Comparison of ENCODE assay signal across 8 cellular contexts in genomic region chr2:44479127-44479887, GRCh38.
DNase-seq lines count a peak whose midpoint lies in the region; ATAC-seq, FAIRE-seq and TF ChIP-seq lines count a peak whose summit lies in the region.

No MANE protein-coding gene starts in this region.

- dilution Hi-C loops in keratinocyte (cut with MboI; ENCODE audit: extremely low pct_ligation_motif_present, low sequenced_read_pairs): loop anchor here (25.0 kb wide), 1 partner anchor 483 kb away; no protein-coding TSS in a partner anchor

- no peaks in the 10 kb centered on the region for H3K4me1 ChIP-seq in keratinocyte (ENCODE audit: control insufficient read depth, extremely low read depth, insufficient read depth, low read length)

- FAIRE-seq in keratinocyte (lab: Jason Lieb, UNC): peak; percentile 96

- H4K20me1 ChIP-seq in keratinocyte (ENCODE audit: control insufficient read depth, extremely low read depth, insufficient read depth, low read length): no peaks in the 10 kb centered on the region

- TF ChIP-seq CTCF in AG09319 (IDR thresholded peaks at IDR 0.05; ENCODE audit: low read depth, low read length): no peak; the same call in none of the 2 replicates
- TF ChIP-seq CTCF in keratinocyte (optimal IDR thresholded peaks at IDR 0.05 in 1 of 3, IDR thresholded peaks at IDR 0.05 in 1 of 3, conservative IDR thresholded peaks at IDR 0.05 in 1 of 3; ENCODE audit: extremely low read depth in 1 of 3, insufficient read depth in 2 of 3, low read length in 3 of 3): peak; percentile 94 to 100 (median 97)

- H3K9ac ChIP-seq in keratinocyte (ENCODE audit: control insufficient read depth, extremely low read depth, insufficient read depth, low read length): no peak overlapping the region

- H3K27ac ChIP-seq in caudate nucleus (ENCODE audit: low read depth, low read length): no peak overlapping the region
- H3K27ac ChIP-seq in keratinocyte (ENCODE audit: control insufficient read depth, insufficient read depth, low read length): no peak overlapping the region

- H3K4me3 ChIP-seq in keratinocyte (ENCODE audit: control insufficient read depth in 2 of 3, extremely low read depth in 1 of 3, insufficient read depth in 2 of 3, low read depth in 1 of 3, low read length in 3 of 3): no peak overlapping the region

- DNase-seq in AG09319 (ENCODE audit: extremely low read depth, low read depth): peak; percentile 65
- peak; percentile 88 for DNase-seq in NCI-H146 treated with DMSO at 0.1 percent for 48 hours (lab: John Stamatoyannopoulos, UW; ENCODE audit: unreplicated experiment)
- DNase-seq in SKM-1 treated with dmso at 0.1 percent for 144 hours (lab: John Stamatoyannopoulos, UW; ENCODE audit: unreplicated experiment): peak; percentile 89
- peak in 34 of 61 donors; percentile 1 to 80 (median 24) for DNase-seq in caudate nucleus (lab: John Stamatoyannopoulos, UW)
- peak; percentile 35 for DNase-seq in keratinocyte (ENCODE audit: low read depth, low spot score)
- DNase-seq in stimulated activated CD8-positive, alpha-beta memory T cell treated with anti-CD3 and anti-CD28 coated beads, Interleukin-12 subunit alpha, Interleukin-12 subunit beta, amount 100 ng/mL, for 1 hour (ENCODE audit: low read depth): peak; percentile 11

- H3K9me3 ChIP-seq in keratinocyte (ENCODE audit: control insufficient read depth, low read depth, low read length): no peaks in the 10 kb centered on the region

- H3K36me3 ChIP-seq in keratinocyte (ENCODE audit: control insufficient read depth in 2 of 2, extremely low read depth in 1 of 2, insufficient read depth in 2 of 2, low read length in 2 of 2): no peaks in the 10 kb centered on the region

- H3K9me1 ChIP-seq in keratinocyte (ENCODE audit: control insufficient read depth, extremely low read depth, insufficient read depth, low read length): no peaks in the 10 kb centered on the region

- ATAC-seq in GM18502 (IDR thresholded peaks at IDR 0.05; ENCODE audit: poor library complexity, unreplicated experiment): peak; percentile 91
- ATAC-seq in HG03025 (IDR thresholded peaks at IDR 0.05; ENCODE audit: low FRiP score, unreplicated experiment): peak; percentile 72

- H3K4me2 ChIP-seq in keratinocyte (ENCODE audit: control insufficient read depth, extremely low read depth, insufficient read depth, low read depth, low read length): no peak overlapping the region

- no peak overlapping the region for H2AFZ ChIP-seq in keratinocyte (ENCODE audit: control insufficient read depth, low read length)

- no peaks in the 10 kb centered on the region for H3K27me3 ChIP-seq in keratinocyte (ENCODE audit: control insufficient read depth, extremely low read depth, insufficient read depth, low read length)

- no peaks in the 10 kb centered on the region for H3K79me2 ChIP-seq in keratinocyte (ENCODE audit: control insufficient read depth, insufficient read depth, low read length)

Comparison
In these comparisons a context has a peak if more than half of its experiments do, and no peak if none do; other contexts are left out.
1. DNase-seq: peak in every context shown above with its lines; median percentile 89 in SKM-1 treated with dmso at 0.1 percent for 144 hours; 88 in NCI-H146 treated with DMSO at 0.1 percent for 48 hours; 65 in AG09319; 35 in keratinocyte; 24 in caudate nucleus; 11 in stimulated activated CD8-positive, alpha-beta memory T cell treated with anti-CD3 and anti-CD28 coated beads, Interleukin-12 subunit alpha, Interleukin-12 subunit beta, amount 100 ng/mL, for 1 hour.